ENCODE assay signal across 8 cellular contexts in genomic region chr1:112957133-112957812, GRCh38. TPM values are rescaled to one million over a fixed set of nuclear protein-coding genes. Genes with fewer than 3 reads are reported as not detected.
A peak's percentile ranks its signal among the peaks of the same experiment; 100 is the strongest.
DNase-seq lines count a peak whose midpoint lies in the region; ATAC-seq and TF ChIP-seq lines count a peak whose summit lies in the region.

No MANE protein-coding gene starts in this region.

- peak overlapping the region; percentile 91 to 95 for H3K27ac Mint-ChIP-seq in effector memory CD8-positive, alpha-beta T cell
- peak overlapping the region; percentile 91 for H3K27ac Mint-ChIP-seq in mesothelial cell of epicardium
- peak overlapping the region; percentile 98 for H3K27ac Mint-ChIP-seq in stimulated activated effector memory CD8-positive, alpha-beta T cell treated with anti-CD3 and anti-CD28 coated beads, Interleukin-12 subunit alpha, Interleukin-12 subunit beta, amount 100 ng/mL, for 72 hours

- H3K9me3 Mint-ChIP-seq in effector memory CD8-positive, alpha-beta T cell, result no peaks in the 10 kb centered on the region
- H3K9me3 Mint-ChIP-seq in mesothelial cell of epicardium, result peaks cover 4% of the 10 kb centered on the region
- no peaks in the 10 kb centered on the region for H3K9me3 Mint-ChIP-seq in stimulated activated effector memory CD8-positive, alpha-beta T cell treated with anti-CD3 and anti-CD28 coated beads, Interleukin-12 subunit alpha, Interleukin-12 subunit beta, amount 100 ng/mL, for 72 hours

- peak; percentile 48 for ATAC-seq in HG02885 (IDR thresholded peaks at IDR 0.05; ENCODE audit: poor library complexity, unreplicated experiment)
- ATAC-seq in effector memory CD8-positive, alpha-beta T cell (replicated peaks), result peak; percentile 48
- peak; percentile 62 for ATAC-seq in stimulated activated effector memory CD8-positive, alpha-beta T cell treated with anti-CD3 and anti-CD28 coated beads, Interleukin-12 subunit alpha, Interleukin-12 subunit beta, amount 100 ng/mL, for 72 hours

- H3K4me1 Mint-ChIP-seq in effector memory CD8-positive, alpha-beta T cell (ENCODE audit: low read depth in 2 of 2), result peaks cover 33 to 34% of the 10 kb centered on the region in 2 donors
- peaks cover 43% of the 10 kb centered on the region for H3K4me1 Mint-ChIP-seq in mesothelial cell of epicardium
- peaks cover 55% of the 10 kb centered on the region for H3K4me1 Mint-ChIP-seq in stimulated activated effector memory CD8-positive, alpha-beta T cell treated with anti-CD3 and anti-CD28 coated beads, Interleukin-12 subunit alpha, Interleukin-12 subunit beta, amount 100 ng/mL, for 72 hours

- no peak for TF ChIP-seq CTCF in mesothelial cell of epicardium (IDR thresholded peaks at IDR 0.05; ENCODE audit: unreplicated experiment)

- H3K27me3 Mint-ChIP-seq in effector memory CD8-positive, alpha-beta T cell, result no peaks in the 10 kb centered on the region
- no peaks in the 10 kb centered on the region for H3K27me3 Mint-ChIP-seq in mesothelial cell of epicardium (ENCODE audit: low read depth)

- H3K4me3 Mint-ChIP-seq in effector memory CD8-positive, alpha-beta T cell, result peak overlapping the region; percentile 96
- H3K4me3 Mint-ChIP-seq in mesothelial cell of epicardium, result peak overlapping the region; percentile 89
- peak overlapping the region; percentile 99 for H3K4me3 Mint-ChIP-seq in stimulated activated effector memory CD8-positive, alpha-beta T cell treated with anti-CD3 and anti-CD28 coated beads, Interleukin-12 subunit alpha, Interleukin-12 subunit beta, amount 100 ng/mL, for 72 hours

- peaks cover 22% of the 10 kb centered on the region for H3K36me3 Mint-ChIP-seq in effector memory CD8-positive, alpha-beta T cell (ENCODE audit: insufficient read depth)
- H3K36me3 Mint-ChIP-seq in mesothelial cell of epicardium, result peaks cover 10% of the 10 kb centered on the region
- peaks cover 88% of the 10 kb centered on the region for H3K36me3 Mint-ChIP-seq in stimulated activated effector memory CD8-positive, alpha-beta T cell treated with anti-CD3 and anti-CD28 coated beads, Interleukin-12 subunit alpha, Interleukin-12 subunit beta, amount 100 ng/mL, for 72 hours

- DNase-seq in activated CD4-positive, alpha-beta T cell treated with anti-CD3 and anti-CD28 coated beads for 24 hours (ENCODE audit: low read depth in 2 of 2), result peak; percentile 20 to 43
- no peak for DNase-seq in activated CD4-positive, alpha-beta T cell treated with anti-CD3 and anti-CD28 coated beads for 1 hour
- DNase-seq in NCI-H226, result peak; percentile 76
- DNase-seq in activated CD4-positive, alpha-beta T cell treated with anti-CD3 and anti-CD28 coated beads for 48 hours, result peak; percentile 60
- peak; percentile 18 to 29 (median 25) for DNase-seq in effector memory CD8-positive, alpha-beta T cell
- DNase-seq in mesothelial cell of epicardium (ENCODE audit: low spot score in 2 of 2, unreplicated experiment in 2 of 2), result no peak
- DNase-seq in stimulated activated effector memory CD8-positive, alpha-beta T cell treated with anti-CD3 and anti-CD28 coated beads, Interleukin-12 subunit alpha, Interleukin-12 subunit beta, amount 100 ng/mL, for 72 hours (ENCODE audit: low spot score in 2 of 2), result peak; percentile 3 to 76

RNA-seq across cellular contexts. Expression of gene SLC16A1, which starts 1.3 kb away (rescaled TPM):
- total RNA-seq in mesothelial cell of epicardium, result 56.4 to 57.8 TPM (median 57.0 TPM) in 3 replicates

Comparison
In these comparisons a context has a peak if more than half of its experiments do, and no peak if none do; other contexts are left out.
1. DNase-seq: peak in activated CD4-positive, alpha-beta T cell treated with anti-CD3 and anti-CD28 coated beads for 24 hours (2 of 2), NCI-H226 (single experiment), activated CD4-positive, alpha-beta T cell treated with anti-CD3 and anti-CD28 coated beads for 48 hours (single experiment), effector memory CD8-positive, alpha-beta T cell (3 of 3) and stimulated activated effector memory CD8-positive, alpha-beta T cell treated with anti-CD3 and anti-CD28 coated beads, Interleukin-12 subunit alpha, Interleukin-12 subunit beta, amount 100 ng/mL, for 72 hours (2 of 2); none in activated CD4-positive, alpha-beta T cell treated with anti-CD3 and anti-CD28 coated beads for 1 hour (single experiment) and mesothelial cell of epicardium (0 of 2).
2. Peak in every context shown above with its lines, with median percentiles within 50 percentile points of each other: ATAC-seq, H3K27ac Mint-ChIP-seq and H3K4me3 Mint-ChIP-seq.